12 cellular contexts compared by ENCODE assay signal in genomic region chr9:84297162-84297821, GRCh38. TPM values are rescaled to one million over a fixed set of nuclear protein-coding genes. Genes with fewer than 3 reads are reported as not detected.
A peak's percentile ranks its signal among the peaks of the same experiment; 100 is the strongest.
DNase-seq lines count a peak whose midpoint lies in the region; ATAC-seq, FAIRE-seq and TF ChIP-seq lines count a peak whose summit lies in the region.
"Had no signal": no experiment of that assay in that cellular context is flagged by ENCODE, and none has a peak within 500 bp of the region (broad histone marks: within the 10 kb centered on the region; RNA-seq: fewer than 3 reads in every experiment).

No MANE protein-coding gene starts in this region.

- no peaks in the 10 kb centered on the region for H3K36me3 ChIP-seq in tibial nerve

- TF ChIP-seq EP300 in tibial nerve (IDR thresholded peaks at IDR 0.05): no peak

- H3K27me3 Mint-ChIP-seq in activated naive CD8-positive, alpha-beta T cell treated with anti-CD3 and anti-CD28 coated beads for 36 hours: no peaks in the 10 kb centered on the region

- DNase-seq in AG04450 (ENCODE audit: low read depth, low spot score) (peak; percentile 55), GM12892 (ENCODE audit: insufficient read length) (no peak), foreskin keratinocyte (peak; percentile 36 to 71), NCI-H510A (lab: John Stamatoyannopoulos, UW) (no peak), SIG-M5 treated with dmso at 0.1 percent for 504 hours (lab: John Stamatoyannopoulos, UW; ENCODE audit: unreplicated experiment) (no peak), tibial nerve (ENCODE audit: low spot score in 2 of 2) (no peak)
- no peak for DNase-seq in activated naive CD8-positive, alpha-beta T cell treated with anti-CD3 and anti-CD28 coated beads for 36 hours
- DNase-seq: kidney, NCI-H2029, SIG-M5 had no signal

- CTCF ChIA-PET in AG04450 (lab: Charles Lee): interaction anchor here (1.5 to 4.6 kb wide), 2 partner anchors 12 to 18 kb away, joined by 7 to 24 read pairs; no protein-coding TSS in a partner anchor

- peak; percentile 5 for FAIRE-seq in GM12892 (lab: Jason Lieb, UNC)
- FAIRE-seq: kidney had no signal

- WGBS in tibial nerve, 2 donors: 80 to 88% methylated on average over 4 of the region's 4 CpGs

- no peak for TF ChIP-seq POLR2A in GM12892 (IDR thresholded peaks at IDR 0.05; ENCODE audit: low read depth, low read length)
- TF ChIP-seq POLR2A in tibial nerve (IDR thresholded peaks at IDR 0.05): no peak

- H3K36me3 Mint-ChIP-seq in activated naive CD8-positive, alpha-beta T cell treated with anti-CD3 and anti-CD28 coated beads for 36 hours: peaks cover 8% of the 10 kb centered on the region

- peak overlapping the region; percentile 94 for H3K27ac ChIP-seq in AG04450 (ENCODE audit: low read depth, low read length)
- H3K27ac ChIP-seq in foreskin keratinocyte: peak overlapping the region; percentile 44
- H3K27ac ChIP-seq in tibial nerve: no peak overlapping the region
- H3K27ac ChIP-seq: coronary artery had no signal

- TF ChIP-seq CTCF in AG04450 (IDR thresholded peaks at IDR 0.05; ENCODE audit: low read depth, low read length) (no peak), foreskin keratinocyte (conservative IDR thresholded peaks at IDR 0.05) (no peak), tibial nerve (IDR thresholded peaks at IDR 0.05) (no peak)

- H3K9me3 ChIP-seq in AG04450 (ENCODE audit: control insufficient read depth, insufficient read depth, low read length) (no peaks in the 10 kb centered on the region), tibial nerve (no peaks in the 10 kb centered on the region)

- ATAC-seq in foreskin keratinocyte (peak; percentile 52), GM21825 (IDR thresholded peaks at IDR 0.05; ENCODE audit: unreplicated experiment) (no peak)

- no peaks in the 10 kb centered on the region for H3K27me3 ChIP-seq in AG04450 (ENCODE audit: control insufficient read depth, insufficient read depth, low read length)
- no peaks in the 10 kb centered on the region for H3K27me3 ChIP-seq in foreskin keratinocyte
- no peaks in the 10 kb centered on the region for H3K27me3 ChIP-seq in tibial nerve

- peaks cover 33% of the 10 kb centered on the region for H3K4me1 ChIP-seq in foreskin keratinocyte
- peaks cover 0 to 15% (median 0%) of the 10 kb centered on the region in 4 donors for H3K4me1 ChIP-seq in tibial nerve

- H3K4me1 Mint-ChIP-seq in activated naive CD8-positive, alpha-beta T cell treated with anti-CD3 and anti-CD28 coated beads for 36 hours: peaks cover 69% of the 10 kb centered on the region

- H3K27ac Mint-ChIP-seq in activated naive CD8-positive, alpha-beta T cell treated with anti-CD3 and anti-CD28 coated beads for 36 hours: peak overlapping the region; percentile 99

- H3K9me3 Mint-ChIP-seq in activated naive CD8-positive, alpha-beta T cell treated with anti-CD3 and anti-CD28 coated beads for 36 hours: peaks cover 2% of the 10 kb centered on the region

- no peak overlapping the region for H3K4me3 Mint-ChIP-seq in activated naive CD8-positive, alpha-beta T cell treated with anti-CD3 and anti-CD28 coated beads for 36 hours

- POLR2A ChIA-PET in AG04450 (lab: Yijun Ruan, JAX): no interaction called here

- H3K4me3 ChIP-seq in AG04450 (ENCODE audit: low read depth, low read length) (no peak overlapping the region), tibial nerve (no peak overlapping the region)
- H3K4me3 ChIP-seq: coronary artery had no signal

RNA-seq across cellular contexts. Expression of gene SLC28A3, which starts 43.3 kb away (rescaled TPM):
- polyA plus RNA-seq in AG04450 (2011; rRNA removed) (0.73 and 0.74 TPM in 2 replicates), foreskin keratinocyte (0.10 and 0.11 TPM in 2 replicates)
- polyA minus RNA-seq in AG04450 (2011; rRNA and poly(A)+ RNA removed): 0.41 and 0.56 TPM in 2 replicates
- polyA plus RNA-seq in GM12892 (2012; ENCODE audit: missing spikeins): 0.11 TPM
- under 1 TPM; 0.36 to 0.41 TPM for total RNA-seq in activated naive CD8-positive, alpha-beta T cell treated with anti-CD3 and anti-CD28 coated beads for 36 hours
- total RNA-seq in foreskin keratinocyte (0.17 and 0.18 TPM in 2 replicates), tibial nerve (under 1 TPM in 1 of 4 donors, not detected in 3; 0.44 TPM)

Comparison
In these comparisons a context has a peak if more than half of its experiments do, and no peak if none do; other contexts are left out.
1. DNase-seq: peak in AG04450 (single experiment) and foreskin keratinocyte (2 of 2); none in GM12892 (single experiment), activated naive CD8-positive, alpha-beta T cell treated with anti-CD3 and anti-CD28 coated beads for 36 hours (single experiment), NCI-H510A (single experiment), SIG-M5 treated with dmso at 0.1 percent for 504 hours (single experiment) and tibial nerve (0 of 2).
2. H3K27ac ChIP-seq: peak in AG04450 (single experiment) and foreskin keratinocyte (single experiment); none in tibial nerve (0 of 4).